Comparison of ENCODE assay signal across 8 cellular contexts in genomic region chr14:30906752-30907658, GRCh38. TPM values are rescaled to one million over a fixed set of nuclear protein-coding genes. Genes with fewer than 3 reads are reported as not detected.
DNase-seq lines count a peak whose midpoint lies in the region; ATAC-seq, FAIRE-seq and TF ChIP-seq lines count a peak whose summit lies in the region.

No MANE protein-coding gene starts in this region.

- FAIRE-seq in TTC549 (lab: Jason Lieb, UNC) = peak; percentile 78

- H3K36me3 ChIP-seq in HEK293 (ENCODE audit: control insufficient read depth in 2 of 2, insufficient read depth in 1 of 2, low read length in 2 of 2) (peaks cover 43 to 72% of the 10 kb centered on the region in 2 experiments), thyroid gland (peaks cover 0 to 4% of the 10 kb centered on the region in 2 donors)

- no peak for TF ChIP-seq POLR2A in thyroid gland (IDR thresholded peaks at IDR 0.05)

- H3K27ac ChIP-seq in HEK293 (ENCODE audit: extremely low read depth, low read depth, low read length) (no peak overlapping the region), thyroid gland (no peak overlapping the region)

- in situ Hi-C loops in Caki2 (cut with HindIII; ENCODE audit: low pct_unique_long_range_greater_than_20kb, low sequenced_read_pairs) = no loop called here

- no peak overlapping the region for H3K4me3 ChIP-seq in HEK293 (ENCODE audit: low read depth, low read length)
- H3K4me3 ChIP-seq in thyroid gland (replicated peaks in 1 of 3) = no peak overlapping the region

- DNase-seq in Caki2 (ENCODE audit: low read depth) (peak; percentile 3), left kidney (ENCODE audit: low read depth, low spot score) (peak; percentile 35), thyroid gland (no peak), GOT3 (lab: John Stamatoyannopoulos, UW) (no peak), UCSD-AML1 (lab: John Stamatoyannopoulos, UW; ENCODE audit: unreplicated experiment) (no peak)

- POLR2A ChIA-PET in HEK293 (lab: Yijun Ruan, JAX) = no interaction called here

- CTCF ChIA-PET in HEK293 (lab: Yijun Ruan, JAX) = interaction anchor here (0.6 to 0.7 kb wide), 6 partner anchors 91 to 1044 kb away, joined by 3 to 4 read pairs (median 3); no protein-coding TSS in a partner anchor

- intact Hi-C loops in thyroid gland (cut with DNase I) = no loop called here

- TF ChIP-seq CTCF in HEK293 (tag by site-specific recombination; IDR thresholded peaks at IDR 0.05) = no peak
- peak in 3 of 6 experiments; percentile 33 to 41 (median 37) for TF ChIP-seq CTCF in thyroid gland (IDR thresholded peaks at IDR 0.05)

- no peak for ATAC-seq in HG03095 (IDR thresholded peaks at IDR 0.05; ENCODE audit: unreplicated experiment)

- no peaks in the 10 kb centered on the region for H3K27me3 ChIP-seq in thyroid gland

- no peaks in the 10 kb centered on the region for H3K4me1 ChIP-seq in HEK293 (ENCODE audit: control insufficient read depth, insufficient read depth, low read length)
- H3K4me1 ChIP-seq in thyroid gland = no peaks in the 10 kb centered on the region

- H3K9me3 ChIP-seq in HEK293 (ENCODE audit: control insufficient read depth, insufficient read depth, low read depth, low read length) (no peaks in the 10 kb centered on the region), thyroid gland (no peaks in the 10 kb centered on the region)

TF ChIP-seq in HEK293, 187 proteins besides CTCF, POLR2A, EP300 and RAD21:
- TF ChIP-seq REST (tag by site-specific recombination; IDR thresholded peaks at IDR 0.05) = no peak
- peak; percentile 26 for TF ChIP-seq ZNF654 (tag by site-specific recombination; IDR thresholded peaks at IDR 0.05; ENCODE audit: low read depth)
- peak; percentile 47; the same call in 1 of the 2 replicates for TF ChIP-seq ZNF335 (tag by site-specific recombination; conservative IDR thresholded peaks at IDR 0.05)
- no peak for TF ChIP-seq ZBTB8A (tag by site-specific recombination; IDR thresholded peaks at IDR 0.05)
- TF ChIP-seq SALL2 (tag by site-specific recombination; IDR thresholded peaks at IDR 0.05; ENCODE audit: borderline replicate concordance) = no peak
TF ChIP-seq in HEK293: peak in this region for 2.

RNA-seq across cellular contexts. Expression of gene COCH, which starts 32.6 kb away (rescaled TPM):
- total RNA-seq in Caki2 (2014; rRNA removed; shearing (Covaris generic); ENCODE audit: low replicate concordance) = 2.2 and 2.7 TPM in 2 replicates
- 1 to 10 TPM in 2 of 4 donors, under 1 TPM in 2; 0.40 to 1.7 (median 1.2) TPM for total RNA-seq in thyroid gland

Comparison
In these comparisons a context has a peak if more than half of its experiments do, and no peak if none do; other contexts are left out.
1. DNase-seq: peak in Caki2 (single experiment) and left kidney (single experiment); none in thyroid gland (0 of 2), GOT3 (single experiment) and UCSD-AML1 (single experiment).